16 cellular contexts compared by ENCODE assay signal in the genomic region with DNA sequence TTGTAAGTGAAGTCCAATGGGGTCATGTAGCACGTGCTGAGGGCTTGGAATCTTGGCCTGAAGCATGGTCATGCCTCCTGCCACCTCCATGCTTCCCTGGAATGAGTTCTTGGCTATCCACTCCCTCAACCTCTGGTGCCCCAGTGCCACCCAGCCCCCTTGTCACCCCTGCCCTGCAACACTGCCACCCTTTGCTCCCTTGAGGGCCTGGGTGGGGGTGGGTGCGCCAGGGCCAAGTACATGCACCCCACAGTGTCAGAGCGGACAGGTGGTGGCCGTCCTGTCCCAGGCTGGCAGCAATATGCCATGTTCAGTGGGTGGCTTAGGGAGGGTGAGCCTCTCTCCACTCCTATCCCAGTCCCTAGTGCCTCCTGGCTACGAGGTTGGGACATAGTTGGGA. TPM values are rescaled to one million over a fixed set of nuclear protein-coding genes. Genes with fewer than 3 reads are reported as not detected.
DNase-seq lines count a peak whose midpoint lies in the region; ATAC-seq, FAIRE-seq and TF ChIP-seq lines count a peak whose summit lies in the region.
"Had no signal": no experiment of that assay in that cellular context is flagged by ENCODE, and none has a peak within 500 bp of the region (broad histone marks: within the 10 kb centered on the region; RNA-seq: fewer than 3 reads in every experiment).

No MANE protein-coding gene starts in this region.

- no peak for TF ChIP-seq EP300 in HepG2 (IDR thresholded peaks at IDR 0.05; ENCODE audit: low read depth in 2 of 2, low read length in 2 of 2)
- TF ChIP-seq EP300 in HepG2 (CRISPR knock-in tag; IDR thresholded peaks at IDR 0.05; ENCODE audit: borderline replicate concordance) = no peak

- no peak overlapping the region for H3K4me3 Mint-ChIP-seq in mesothelial cell of epicardium
- H3K4me3 Mint-ChIP-seq in immature natural killer cell = no peak overlapping the region
- H3K4me3 Mint-ChIP-seq: CD14-positive monocyte; CD8-positive, alpha-beta memory T cell had no signal

- H3K4me1 ChIP-seq in HepG2 (ENCODE audit: insufficient read depth, low read length) (peaks cover 82% of the 10 kb centered on the region), right lobe of liver (peaks cover 0 to 14% (median 2%) of the 10 kb centered on the region in 4 donors), RWPE2 (ENCODE audit: insufficient read depth, poor library complexity, severe bottlenecking) (peaks cover 37% of the 10 kb centered on the region), subcutaneous abdominal adipose tissue (ENCODE audit: control insufficient read depth in 5 of 5, insufficient read depth in 5 of 5, low read length in 5 of 5) (peaks cover 5 to 55% (median 48%) of the 10 kb centered on the region in 5 donors)

- H2AFZ ChIP-seq in HepG2 (ENCODE audit: low read length) = no peak overlapping the region

- TF ChIP-seq POLR2A in HepG2 (IDR thresholded peaks at IDR 0.05; ENCODE audit: insufficient read depth in 1 of 2, low read depth in 2 of 2, low read length in 2 of 2) (no peak), right lobe of liver (IDR thresholded peaks at IDR 0.05) (no peak)

- H3K9me3 Mint-ChIP-seq in mesothelial cell of epicardium (peaks cover 9% of the 10 kb centered on the region), immature natural killer cell (no peaks in the 10 kb centered on the region)
- H3K9me3 Mint-ChIP-seq: CD8-positive, alpha-beta memory T cell had no signal

- H3K27me3 ChIP-seq in HepG2 (ENCODE audit: control insufficient read depth in 1 of 2, insufficient read depth in 2 of 2, low read length in 2 of 2) = no peaks in the 10 kb centered on the region; a peak in 1 of 5 replicates
- no peaks in the 10 kb centered on the region for H3K27me3 ChIP-seq in right lobe of liver
- no peaks in the 10 kb centered on the region for H3K27me3 ChIP-seq in RWPE2 (ENCODE audit: insufficient read depth, poor library complexity, severe bottlenecking)
- H3K27me3 ChIP-seq in subcutaneous abdominal adipose tissue (ENCODE audit: control insufficient read depth in 5 of 5, insufficient read depth in 4 of 5, low read length in 5 of 5) = peaks cover 0 to 3% (median 0%) of the 10 kb centered on the region in 5 donors
- H3K27me3 ChIP-seq: BE2C had no signal

- H3K4me2 ChIP-seq in HepG2 (ENCODE audit: low read depth, low read length) = no peak overlapping the region

- in situ Hi-C loops in HepG2 (cut with HindIII; ENCODE audit: extremely low pct_ligation_motif_present, low pct_unique_long_range_greater_than_20kb) = no loop called here

- POLR2A ChIA-PET in HepG2 (lab: Yijun Ruan, JAX) = no interaction called here

- no peak overlapping the region for H3K9ac ChIP-seq in HepG2 (ENCODE audit: insufficient read depth, low read depth, low read length)
- H3K9ac ChIP-seq in subcutaneous abdominal adipose tissue (ENCODE audit: low read length in 5 of 5) = no peak overlapping the region

- no peaks in the 10 kb centered on the region for H3K27me3 Mint-ChIP-seq in mesothelial cell of epicardium (ENCODE audit: low read depth)
- peaks cover 0 to 3% (median 0%) of the 10 kb centered on the region in 3 donors for H3K27me3 Mint-ChIP-seq in immature natural killer cell (ENCODE audit: low read depth in 3 of 3)

- DNase-seq in HepG2 (ENCODE audit: low spot score) (no peak), right lobe of liver (no peak), RWPE2 (ENCODE audit: low spot score) (peak; percentile 54), mesothelial cell of epicardium (ENCODE audit: low spot score in 2 of 2, unreplicated experiment in 2 of 2) (no peak), immature natural killer cell (no peak)
- DNase-seq: BE2C; CD8-positive, alpha-beta memory T cell; DMS53; GF-D8; GOT3 had no signal

- CTCF ChIA-PET in HepG2 (lab: Yijun Ruan, JAX; ENCODE audit: low intra/inter-chr PET ratio, low total read pairs) = no interaction called here

- no peak for ATAC-seq in HepG2
- no peak for ATAC-seq in right lobe of liver
- ATAC-seq in RWPE2 (ENCODE audit: low read depth) = no peak
- ATAC-seq in GM21529 (IDR thresholded peaks at IDR 0.05; ENCODE audit: unreplicated experiment) = no peak
- ATAC-seq: K562 had no signal

- TF ChIP-seq RAD21 in HepG2 (CRISPR knock-in tag; IDR thresholded peaks at IDR 0.05) = no peak

- H3K27ac Mint-ChIP-seq in mesothelial cell of epicardium (peak overlapping the region; percentile 39), immature natural killer cell (no peak overlapping the region)
- H3K27ac Mint-ChIP-seq: CD8-positive, alpha-beta memory T cell had no signal

- FAIRE-seq in HepG2 (lab: Jason Lieb, UNC) = no peak
- FAIRE-seq: A204.1, K562 had no signal

- H3K36me3 Mint-ChIP-seq in mesothelial cell of epicardium (peaks cover 7% of the 10 kb centered on the region), immature natural killer cell (peaks cover 0 to 4% (median 0%) of the 10 kb centered on the region in 3 donors)
- H3K36me3 Mint-ChIP-seq: CD8-positive, alpha-beta memory T cell had no signal

- H3K4me3 ChIP-seq in HepG2 (replicated peaks in 1 of 3; ENCODE audit: insufficient read depth in 1 of 3, low read depth in 2 of 3, low read length in 3 of 3) (no peak overlapping the region), right lobe of liver (no peak overlapping the region), RWPE2 (ENCODE audit: severe bottlenecking) (no peak overlapping the region), subcutaneous abdominal adipose tissue (ENCODE audit: low read depth in 1 of 5, low read length in 5 of 5) (no peak overlapping the region)
- H3K4me3 ChIP-seq: HAP-1, K562 had no signal

- H3K27ac ChIP-seq in HepG2 (ENCODE audit: extremely low read length, insufficient read depth, low read length) (no peak overlapping the region), right lobe of liver (no peak overlapping the region), RWPE2 (ENCODE audit: poor library complexity, severe bottlenecking) (peak overlapping the region; percentile 88), subcutaneous abdominal adipose tissue (ENCODE audit: low read depth, low read length) (peak overlapping the region; percentile 59)

- no peaks in the 10 kb centered on the region for H3K36me3 ChIP-seq in HepG2 (replicated peaks in 1 of 2; ENCODE audit: control insufficient read depth in 1 of 2, insufficient read depth in 2 of 2, low read length in 2 of 2)
- no peaks in the 10 kb centered on the region for H3K36me3 ChIP-seq in right lobe of liver
- no peaks in the 10 kb centered on the region for H3K36me3 ChIP-seq in RWPE2 (ENCODE audit: low read depth)
- no peaks in the 10 kb centered on the region for H3K36me3 ChIP-seq in subcutaneous abdominal adipose tissue (ENCODE audit: control insufficient read depth in 5 of 5, insufficient read depth in 5 of 5, low read length in 5 of 5)
- H3K36me3 ChIP-seq: BE2C, HAP-1 had no signal

- H3K4me1 Mint-ChIP-seq in mesothelial cell of epicardium (peaks cover 44% of the 10 kb centered on the region), immature natural killer cell (peaks cover 32 to 37% of the 10 kb centered on the region in 2 donors)

- no TSS peak for BruUV-seq in HepG2 (replicated peaks; lab: Mats Ljungman, UMichigan)

- no peak for TF ChIP-seq CTCF in HepG2 (CRISPR knock-in tag; IDR thresholded peaks at IDR 0.05)
- TF ChIP-seq CTCF in right lobe of liver (IDR thresholded peaks at IDR 0.05) = no peak
- TF ChIP-seq CTCF in RWPE2 (IDR thresholded peaks at IDR 0.05; ENCODE audit: poor library complexity, severe bottlenecking) = no peak
- TF ChIP-seq CTCF in mesothelial cell of epicardium (IDR thresholded peaks at IDR 0.05; ENCODE audit: unreplicated experiment) = no peak

- 81% methylated on average over 3 of the region's 5 CpGs for WGBS in HepG2 (ENCODE audit: low lambda C conversion rate)
- WGBS in right lobe of liver (ENCODE audit: insufficient coverage, low coverage, low lambda C conversion rate, missing lambda C conversion rate) = 76% methylated on average over 2 of the region's 5 CpGs

- H3K9me3 ChIP-seq in HepG2 (ENCODE audit: low read length) = no peaks in the 10 kb centered on the region; the same call in 1 of the 2 replicates
- H3K9me3 ChIP-seq in right lobe of liver = no peaks in the 10 kb centered on the region
- H3K9me3 ChIP-seq in RWPE2 (ENCODE audit: severe bottlenecking) = peaks cover 3% of the 10 kb centered on the region
- peaks cover 0 to 7% (median 0%) of the 10 kb centered on the region in 5 donors for H3K9me3 ChIP-seq in subcutaneous abdominal adipose tissue (ENCODE audit: control insufficient read depth in 5 of 5, low read length in 5 of 5)
- H3K9me3 ChIP-seq: HAP-1 had no signal

- no peaks in the 10 kb centered on the region for H3K79me2 ChIP-seq in HepG2 (ENCODE audit: insufficient read depth, low read length)

- intact Hi-C loops in HepG2 (cut with micrococcal nuclease; ENCODE audit: unreplicated experiment) = no loop called here
- intact Hi-C loops in right lobe of liver (cut with DNase I) = no loop called here

- no peaks in the 10 kb centered on the region for H4K20me1 ChIP-seq in HepG2 (ENCODE audit: insufficient read depth, low read length)

RNA-seq across cellular contexts. Expression of gene C15orf39, which starts 27.6 kb away (rescaled TPM):
- total RNA-seq in HepG2 (2016; rRNA removed; fragmentation: Illumina TruSeq; extraction: Trizol) (13.5 and 17.5 TPM in 2 replicates), right lobe of liver (1 to 10 TPM; 3.6 to 9.4 (median 5.8) TPM), mesothelial cell of epicardium (62.0 to 66.6 TPM (median 62.2 TPM) in 3 replicates)
- 3.3 and 3.4 TPM in 2 replicates for total RNA-seq in HepG2 (2016; cell fraction: cytosol; rRNA removed; fragmentation: Illumina TruSeq; extraction: Trizol; ENCODE audit: low read depth)
- 14.9 and 16.1 TPM in 2 replicates for total RNA-seq in HepG2 (2016; cell fraction: insoluble cytoplasmic fraction; rRNA removed; fragmentation: Illumina TruSeq; extraction: Trizol)
- total RNA-seq in HepG2 (2016; cell fraction: membrane; rRNA removed; fragmentation: Illumina TruSeq; extraction: Trizol) = 10.8 and 11.9 TPM in 2 replicates
- total RNA-seq in HepG2 (2016; cell fraction: nucleus; rRNA removed; fragmentation: Illumina TruSeq; extraction: Trizol) = 15.0 and 15.3 TPM in 2 replicates
- polyA plus RNA-seq in HepG2 (2011; rRNA removed) (6.2 and 8.1 TPM in 2 replicates), immature natural killer cell (10 to 100 TPM in 1 of 3 donors, 1 to 10 TPM in 2; 3.8 to 14.0 (median 4.7) TPM)
- polyA plus RNA-seq in HepG2 (2011; cell fraction: cytosol; rRNA removed) = 3.4 and 5.1 TPM in 2 replicates
- 22.0 and 24.2 TPM in 2 replicates for polyA plus RNA-seq in HepG2 (2011; cell fraction: nucleus; rRNA removed)
- polyA plus RNA-seq in HepG2 (2012) = 14.6 and 19.5 TPM in 2 replicates
- polyA plus RNA-seq in HepG2 (2016; cell fraction: cytosol; fragmentation: Illumina TruSeq; extraction: Trizol; ENCODE audit: low read depth) = 1.9 and 2.1 TPM in 2 replicates
- 20.1 and 30.7 TPM in 2 replicates for polyA plus RNA-seq in HepG2 (2016; cell fraction: insoluble cytoplasmic fraction; fragmentation: Illumina TruSeq; extraction: Trizol; ENCODE audit: low read depth)
- 5.4 and 6.0 TPM in 2 replicates for polyA plus RNA-seq in HepG2 (2016; cell fraction: membrane; fragmentation: Illumina TruSeq; extraction: Trizol; ENCODE audit: low read depth)
- polyA plus RNA-seq in HepG2 (2016; cell fraction: nucleus; fragmentation: Illumina TruSeq; extraction: Trizol; ENCODE audit: insufficient read depth, low read depth) = 23.1 and 30.5 TPM in 2 replicates
- polyA minus RNA-seq in HepG2 (2011; rRNA and poly(A)+ RNA removed; ENCODE audit: low replicate concordance) = 26.0 and 33.5 TPM in 2 replicates
- polyA minus RNA-seq in HepG2 (2011; cell fraction: cytosol; rRNA and poly(A)+ RNA removed) = 17.1 and 17.5 TPM in 2 replicates
- 20.3 and 23.0 TPM in 2 replicates for polyA minus RNA-seq in HepG2 (2011; cell fraction: nucleus; rRNA and poly(A)+ RNA removed)

Comparison
In these comparisons a context has a peak if more than half of its experiments do, and no peak if none do; other contexts are left out.
1. H3K27ac ChIP-seq: peak in RWPE2 (single experiment) and subcutaneous abdominal adipose tissue (single experiment); none in HepG2 (single experiment) and right lobe of liver (0 of 3).